ENCODE assay signal across 12 cellular contexts in the genomic region with DNA sequence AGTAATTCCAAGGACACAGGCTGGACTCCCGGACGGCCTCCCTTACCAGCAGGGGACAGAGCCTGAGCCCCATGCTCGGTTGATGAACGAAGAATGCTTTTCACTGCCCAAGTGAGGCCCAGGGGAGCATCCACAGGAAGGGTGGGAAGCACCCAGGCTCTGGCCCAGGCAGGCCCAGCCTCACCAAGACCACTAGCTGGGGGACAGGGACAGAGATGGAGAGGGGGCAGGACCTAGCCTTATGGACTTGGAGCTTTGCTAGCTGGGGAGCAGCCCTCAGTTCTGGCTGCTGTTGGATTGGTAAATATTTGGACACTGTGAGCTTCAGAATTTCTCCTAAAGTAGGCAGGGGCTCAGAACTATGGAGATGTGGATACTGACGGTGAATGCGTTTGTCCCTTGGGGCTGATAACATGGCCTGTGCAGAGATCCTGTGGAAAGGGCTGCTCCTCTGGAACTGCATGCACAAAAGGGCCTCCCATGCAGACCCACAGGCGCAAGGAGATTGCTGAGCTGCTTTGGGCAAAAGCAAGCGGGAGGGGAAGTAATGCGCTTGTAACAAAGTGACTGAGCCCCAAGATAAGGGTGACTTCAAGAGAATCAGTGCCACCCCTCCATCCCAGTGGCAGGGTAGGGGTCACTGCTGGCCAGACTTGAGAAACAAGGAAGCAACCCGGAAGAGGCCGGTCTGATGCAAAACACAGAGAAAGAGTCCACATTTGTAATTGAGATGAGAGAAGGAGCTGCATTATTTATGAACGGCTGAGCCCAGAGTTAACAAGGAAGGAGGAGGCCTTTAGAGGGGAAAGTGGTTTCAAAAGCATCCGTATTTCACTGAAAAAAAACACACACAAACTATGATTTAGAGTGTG.
A peak's percentile ranks its signal among the peaks of the same experiment; 100 is the strongest.
DNase-seq lines count a peak whose midpoint lies in the region; ATAC-seq and TF ChIP-seq lines count a peak whose summit lies in the region.
"Had no signal": no experiment of that assay in that cellular context is flagged by ENCODE, and none has a peak within 500 bp of the region (broad histone marks: within the 10 kb centered on the region; RNA-seq: fewer than 3 reads in every experiment).

No MANE protein-coding gene starts in this region.

- CTCF ChIA-PET in activated CD8-positive, alpha-beta T cell treated with anti-CD3 and anti-CD28 coated beads, Interleukin-2, amount 10 ng/mL, durations not matched to agents 7 days and 5 days (lab: Charles Lee): interaction anchor here (0.7 to 1.9 kb wide), 4 partner anchors 16 to 209 kb away, joined by 3 to 6 read pairs (median 4); no protein-coding TSS in a partner anchor

- DNase-seq in AG10803 (ENCODE audit: low read depth) (peak; percentile 17), GM20000 (ENCODE audit: low spot score) (peak; percentile 44), mesenchymal stem cell (no peak), NCI-H82 (lab: John Stamatoyannopoulos, UW) (no peak), NCI-H1417 (lab: John Stamatoyannopoulos, UW) (no peak)
- peak; percentile 44 for DNase-seq in activated CD8-positive, alpha-beta T cell treated with anti-CD3 and anti-CD28 coated beads, Interleukin-2, amount 10 ng/mL, durations not matched to agents 7 days and 5 days
- DNase-seq: hippocampal formation, NCI-H1436 had no signal

- no peak overlapping the region for H3K9ac ChIP-seq in mesenchymal stem cell (ENCODE audit: low read length)

- H3K4ac ChIP-seq in mesenchymal stem cell (ENCODE audit: low read depth in 1 of 2, low read length in 2 of 2): peak overlapping the region; percentile 40 to 52

- no peaks in the 10 kb centered on the region for H3K36me3 ChIP-seq in mesenchymal stem cell (ENCODE audit: control insufficient read depth in 1 of 2, insufficient read depth in 2 of 2, low read depth in 1 of 2, low read length in 2 of 2)

- no peaks in the 10 kb centered on the region for H3K9me3 Mint-ChIP-seq in activated CD8-positive, alpha-beta T cell treated with anti-CD3 and anti-CD28 coated beads, Interleukin-2, amount 10 ng/mL, durations not matched to agents 7 days and 5 days (ENCODE audit: insufficient read depth)

- H2BK5ac ChIP-seq in mesenchymal stem cell (ENCODE audit: low read depth, low read length, poor library complexity, severe bottlenecking): no peak overlapping the region

- H3K36me3 Mint-ChIP-seq in activated CD8-positive, alpha-beta T cell treated with anti-CD3 and anti-CD28 coated beads, Interleukin-2, amount 10 ng/mL, durations not matched to agents 7 days and 5 days (ENCODE audit: low read depth): peaks cover 12% of the 10 kb centered on the region

- no peak overlapping the region for H3K4me2 ChIP-seq in mesenchymal stem cell (ENCODE audit: low read length, poor library complexity, severe bottlenecking)

- H3K4me1 Mint-ChIP-seq in activated CD8-positive, alpha-beta T cell treated with anti-CD3 and anti-CD28 coated beads, Interleukin-2, amount 10 ng/mL, durations not matched to agents 7 days and 5 days (ENCODE audit: low read depth): peaks cover 53% of the 10 kb centered on the region

- no peak for TF ChIP-seq CTCF in AG10803 (conservative IDR thresholded peaks at IDR 0.05; ENCODE audit: low read length)
- no peak for TF ChIP-seq CTCF in GM20000 (IDR thresholded peaks at IDR 0.05; ENCODE audit: extremely low read depth, missing control alignments)

- H3K14ac ChIP-seq in mesenchymal stem cell (ENCODE audit: low read length in 2 of 2): peak overlapping the region in 1 of 2 experiments; percentile 30

- H3K4me1 ChIP-seq in mesenchymal stem cell (ENCODE audit: control insufficient read depth, insufficient read depth, low read depth, low read length): no peaks in the 10 kb centered on the region

- H3K27ac ChIP-seq in mesenchymal stem cell (ENCODE audit: low read length, poor library complexity, severe bottlenecking): no peak overlapping the region
- H3K27ac ChIP-seq: C4-2B, HL-60 had no signal

- H2BK120ac ChIP-seq in mesenchymal stem cell (ENCODE audit: low read depth, low read length): peak overlapping the region; percentile 78

- H3K79me1 ChIP-seq in mesenchymal stem cell (replicated peaks; ENCODE audit: low read length, poor library complexity, severe bottlenecking): no peaks in the 10 kb centered on the region

- peak overlapping the region; percentile 62 for H3K4me3 Mint-ChIP-seq in activated CD8-positive, alpha-beta T cell treated with anti-CD3 and anti-CD28 coated beads, Interleukin-2, amount 10 ng/mL, durations not matched to agents 7 days and 5 days

- H4K91ac ChIP-seq in mesenchymal stem cell (ENCODE audit: low read length): peak overlapping the region; percentile 87

- H3K27me3 ChIP-seq in mesenchymal stem cell (ENCODE audit: control insufficient read depth in 1 of 2, insufficient read depth in 1 of 2, low read length in 2 of 2): peaks cover 0 to 3% of the 10 kb centered on the region in 2 experiments

- peaks cover 3% of the 10 kb centered on the region for H3K9me3 ChIP-seq in mesenchymal stem cell (ENCODE audit: control insufficient read depth, low read length)

- peak overlapping the region; percentile 97 for H3K27ac Mint-ChIP-seq in activated CD8-positive, alpha-beta T cell treated with anti-CD3 and anti-CD28 coated beads, Interleukin-2, amount 10 ng/mL, durations not matched to agents 7 days and 5 days

- H3K23ac ChIP-seq in mesenchymal stem cell (ENCODE audit: low read length in 2 of 2): no peak overlapping the region

- WGBS in mesenchymal stem cell: 84% methylated on average over 12 of the region's 13 CpGs

- H3K18ac ChIP-seq in mesenchymal stem cell (ENCODE audit: low read depth in 1 of 2, low read length in 2 of 2): peak overlapping the region; percentile 80 to 81

- H2BK12ac ChIP-seq in mesenchymal stem cell (ENCODE audit: low read length in 2 of 2): peak overlapping the region in 1 of 2 experiments; percentile 91

- H2AK5ac ChIP-seq in mesenchymal stem cell (ENCODE audit: low read length, severe bottlenecking): no peak overlapping the region

- H4K8ac ChIP-seq in mesenchymal stem cell (ENCODE audit: low read length): peak overlapping the region; percentile 89

- peak overlapping the region; percentile 29 for H2BK15ac ChIP-seq in mesenchymal stem cell (ENCODE audit: low read depth, poor library complexity, severe bottlenecking)

- peak overlapping the region; percentile 72 for H2AFZ ChIP-seq in mesenchymal stem cell (ENCODE audit: low read depth, low read length)

- H3K4me3 ChIP-seq in AG10803 (ENCODE audit: low read length): no peak overlapping the region
- H3K4me3 ChIP-seq in mesenchymal stem cell (ENCODE audit: insufficient read depth in 1 of 2, low read depth in 1 of 2, low read length in 2 of 2): no peak overlapping the region

- peaks cover 3% of the 10 kb centered on the region for H3K27me3 Mint-ChIP-seq in activated CD8-positive, alpha-beta T cell treated with anti-CD3 and anti-CD28 coated beads, Interleukin-2, amount 10 ng/mL, durations not matched to agents 7 days and 5 days (ENCODE audit: low read depth)

- ATAC-seq in activated CD8-positive, alpha-beta T cell treated with anti-CD3 and anti-CD28 coated beads, Interleukin-2, amount 10 ng/mL, durations not matched to agents 7 days and 5 days: peak; percentile 75
- no peak for ATAC-seq in HG03469 (IDR thresholded peaks at IDR 0.05; ENCODE audit: unreplicated experiment)
- ATAC-seq in GM18868 (IDR thresholded peaks at IDR 0.05; ENCODE audit: unreplicated experiment): no peak

- POLR2A ChIA-PET in activated CD8-positive, alpha-beta T cell treated with anti-CD3 and anti-CD28 coated beads, Interleukin-2, amount 10 ng/mL, durations not matched to agents 7 days and 5 days (lab: Charles Lee): interaction anchor here (0.7 to 1.2 kb wide), 4 partner anchors 8 to 71 kb away, joined by 3 read pairs; no protein-coding TSS in a partner anchor

Comparison
In these comparisons a context has a peak if more than half of its experiments do, and no peak if none do; other contexts are left out.
1. DNase-seq: peak in AG10803 (single experiment), GM20000 (single experiment) and activated CD8-positive, alpha-beta T cell treated with anti-CD3 and anti-CD28 coated beads, Interleukin-2, amount 10 ng/mL, durations not matched to agents 7 days and 5 days (single experiment); none in mesenchymal stem cell (single experiment), NCI-H82 (single experiment) and NCI-H1417 (0 of 3).